Comparison of ENCODE assay signal across 1 cellular context in the genomic region with DNA sequence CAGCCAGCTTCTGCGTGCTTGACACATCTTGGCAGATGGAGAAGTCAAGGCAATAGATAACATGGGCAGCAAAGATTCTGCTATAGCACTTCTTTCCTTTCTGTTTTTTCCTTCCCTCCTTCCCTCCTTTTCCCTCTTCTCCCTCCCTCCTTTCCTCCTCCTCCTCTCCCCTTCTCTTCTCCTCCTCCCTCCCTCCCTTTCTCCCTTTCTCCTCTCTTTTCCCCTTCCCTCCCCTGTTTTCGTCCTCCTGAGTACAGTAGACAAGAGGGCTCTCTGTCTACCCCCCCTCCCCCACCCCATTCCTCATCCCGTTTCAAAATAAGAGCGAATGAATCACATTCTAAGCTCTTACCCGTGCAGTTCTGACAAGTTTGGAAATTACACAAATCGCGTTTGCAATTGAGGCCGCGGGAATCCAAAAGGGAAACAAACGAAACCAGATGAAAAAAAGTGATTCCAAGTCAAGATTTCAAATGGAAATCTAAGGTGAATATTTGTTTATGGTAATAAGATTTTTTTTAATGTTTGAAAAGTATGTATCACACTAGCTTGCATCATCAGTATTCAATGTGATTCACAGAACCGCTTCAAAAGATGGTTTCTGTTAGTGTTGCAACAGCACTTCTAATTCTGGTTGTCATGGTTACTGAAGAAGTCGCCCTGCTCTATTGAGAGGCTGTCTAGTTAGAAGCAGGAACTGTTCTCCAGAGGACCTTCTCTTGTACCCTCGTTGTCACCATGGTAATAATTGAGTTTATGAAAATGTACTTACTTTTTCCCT.
TF ChIP-seq lines count a peak whose summit lies in the region.

No MANE protein-coding gene starts in this region.

TF ChIP-seq in K562, 482 proteins besides CTCF, POLR2A, EP300 and RAD21 (continued from another document):
- TF ChIP-seq, protein P1, sequence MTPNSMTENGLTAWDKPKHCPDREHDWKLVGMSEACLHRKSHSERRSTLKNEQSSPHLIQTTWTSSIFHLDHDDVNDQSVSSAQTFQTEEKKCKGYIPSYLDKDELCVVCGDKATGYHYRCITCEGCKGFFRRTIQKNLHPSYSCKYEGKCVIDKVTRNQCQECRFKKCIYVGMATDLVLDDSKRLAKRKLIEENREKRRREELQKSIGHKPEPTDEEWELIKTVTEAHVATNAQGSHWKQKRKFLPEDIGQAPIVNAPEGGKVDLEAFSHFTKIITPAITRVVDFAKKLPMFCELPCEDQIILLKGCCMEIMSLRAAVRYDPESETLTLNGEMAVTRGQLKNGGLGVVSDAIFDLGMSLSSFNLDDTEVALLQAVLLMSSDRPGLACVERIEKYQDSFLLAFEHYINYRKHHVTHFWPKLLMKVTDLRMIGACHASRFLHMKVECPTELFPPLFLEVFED (CRISPR knock-in tag; conservative IDR thresholded peaks at IDR 0.05): peak; percentile 78; the same call in 1 of the 2 replicates
- no peak for TF ChIP-seq ETS2 (tag; IDR thresholded peaks at IDR 0.05; ENCODE audit: borderline replicate concordance, poor library complexity, severe bottlenecking)
- TF ChIP-seq MIER1 (IDR thresholded peaks at IDR 0.05; ENCODE audit: low read depth): no peak
- TF ChIP-seq CREBBP (IDR thresholded peaks at IDR 0.05; ENCODE audit: low read depth, low read length): no peak
- TF ChIP-seq, protein P2, sequence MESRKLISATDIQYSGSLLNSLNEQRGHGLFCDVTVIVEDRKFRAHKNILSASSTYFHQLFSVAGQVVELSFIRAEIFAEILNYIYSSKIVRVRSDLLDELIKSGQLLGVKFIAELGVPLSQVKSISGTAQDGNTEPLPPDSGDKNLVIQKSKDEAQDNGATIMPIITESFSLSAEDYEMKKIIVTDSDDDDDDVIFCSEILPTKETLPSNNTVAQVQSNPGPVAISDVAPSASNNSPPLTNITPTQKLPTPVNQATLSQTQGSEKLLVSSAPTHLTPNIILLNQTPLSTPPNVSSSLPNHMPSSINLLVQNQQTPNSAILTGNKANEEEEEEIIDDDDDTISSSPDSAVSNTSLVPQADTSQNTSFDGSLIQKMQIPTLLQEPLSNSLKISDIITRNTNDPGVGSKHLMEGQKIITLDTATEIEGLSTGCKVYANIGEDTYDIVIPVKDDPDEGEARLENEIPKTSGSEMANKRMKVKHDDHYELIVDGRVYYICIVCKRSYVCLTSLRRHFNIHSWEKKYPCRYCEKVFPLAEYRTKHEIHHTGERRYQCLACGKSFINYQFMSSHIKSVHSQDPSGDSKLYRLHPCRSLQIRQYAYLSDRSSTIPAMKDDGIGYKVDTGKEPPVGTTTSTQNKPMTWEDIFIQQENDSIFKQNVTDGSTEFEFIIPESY (CRISPR knock-in tag; IDR thresholded peaks at IDR 0.05): no peak
- no peak for TF ChIP-seq SMARCA5 (IDR thresholded peaks at IDR 0.05)
- no peak for TF ChIP-seq YBX1 (IDR thresholded peaks at IDR 0.05)
- TF ChIP-seq, protein P3, sequence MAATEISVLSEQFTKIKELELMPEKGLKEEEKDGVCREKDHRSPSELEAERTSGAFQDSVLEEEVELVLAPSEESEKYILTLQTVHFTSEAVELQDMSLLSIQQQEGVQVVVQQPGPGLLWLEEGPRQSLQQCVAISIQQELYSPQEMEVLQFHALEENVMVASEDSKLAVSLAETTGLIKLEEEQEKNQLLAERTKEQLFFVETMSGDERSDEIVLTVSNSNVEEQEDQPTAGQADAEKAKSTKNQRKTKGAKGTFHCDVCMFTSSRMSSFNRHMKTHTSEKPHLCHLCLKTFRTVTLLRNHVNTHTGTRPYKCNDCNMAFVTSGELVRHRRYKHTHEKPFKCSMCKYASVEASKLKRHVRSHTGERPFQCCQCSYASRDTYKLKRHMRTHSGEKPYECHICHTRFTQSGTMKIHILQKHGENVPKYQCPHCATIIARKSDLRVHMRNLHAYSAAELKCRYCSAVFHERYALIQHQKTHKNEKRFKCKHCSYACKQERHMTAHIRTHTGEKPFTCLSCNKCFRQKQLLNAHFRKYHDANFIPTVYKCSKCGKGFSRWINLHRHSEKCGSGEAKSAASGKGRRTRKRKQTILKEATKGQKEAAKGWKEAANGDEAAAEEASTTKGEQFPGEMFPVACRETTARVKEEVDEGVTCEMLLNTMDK (IDR thresholded peaks at IDR 0.05; ENCODE audit: borderline replicate concordance, insufficient read depth, low read depth, low read length, poor library complexity, severe bottlenecking): no peak
- TF ChIP-seq, protein P4, sequence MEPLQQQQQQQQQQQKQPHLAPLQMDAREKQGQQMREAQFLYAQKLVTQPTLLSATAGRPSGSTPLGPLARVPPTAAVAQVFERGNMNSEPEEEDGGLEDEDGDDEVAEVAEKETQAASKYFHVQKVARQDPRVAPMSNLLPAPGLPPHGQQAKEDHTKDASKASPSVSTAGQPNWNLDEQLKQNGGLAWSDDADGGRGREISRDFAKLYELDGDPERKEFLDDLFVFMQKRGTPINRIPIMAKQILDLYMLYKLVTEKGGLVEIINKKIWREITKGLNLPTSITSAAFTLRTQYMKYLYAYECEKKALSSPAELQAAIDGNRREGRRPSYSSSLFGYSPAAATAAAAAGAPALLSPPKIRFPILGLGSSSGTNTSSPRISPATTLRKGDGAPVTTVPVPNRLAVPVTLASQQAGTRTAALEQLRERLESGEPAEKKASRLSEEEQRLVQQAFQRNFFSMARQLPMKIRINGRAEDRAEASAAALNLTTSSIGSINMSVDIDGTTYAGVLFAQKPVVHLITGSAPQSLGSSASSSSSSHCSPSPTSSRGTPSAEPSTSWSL (CRISPR knock-in tag; IDR thresholded peaks at IDR 0.05; ENCODE audit: borderline replicate concordance): no peak
- no peak for TF ChIP-seq CCNT2 (IDR thresholded peaks at IDR 0.05; ENCODE audit: borderline replicate concordance, extremely low read depth, insufficient read length, low read depth, low read length)
- no peak for TF ChIP-seq FOXA1 (IDR thresholded peaks at IDR 0.05; ENCODE audit: borderline replicate concordance)
- TF ChIP-seq, protein P5, sequence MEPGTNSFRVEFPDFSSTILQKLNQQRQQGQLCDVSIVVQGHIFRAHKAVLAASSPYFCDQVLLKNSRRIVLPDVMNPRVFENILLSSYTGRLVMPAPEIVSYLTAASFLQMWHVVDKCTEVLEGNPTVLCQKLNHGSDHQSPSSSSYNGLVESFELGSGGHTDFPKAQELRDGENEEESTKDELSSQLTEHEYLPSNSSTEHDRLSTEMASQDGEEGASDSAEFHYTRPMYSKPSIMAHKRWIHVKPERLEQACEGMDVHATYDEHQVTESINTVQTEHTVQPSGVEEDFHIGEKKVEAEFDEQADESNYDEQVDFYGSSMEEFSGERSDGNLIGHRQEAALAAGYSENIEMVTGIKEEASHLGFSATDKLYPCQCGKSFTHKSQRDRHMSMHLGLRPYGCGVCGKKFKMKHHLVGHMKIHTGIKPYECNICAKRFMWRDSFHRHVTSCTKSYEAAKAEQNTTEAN (CRISPR knock-in tag; IDR thresholded peaks at IDR 0.05): no peak
- no peak for TF ChIP-seq GATA2 (CRISPR knock-in tag; IDR thresholded peaks at IDR 0.05)
